1 cellular context compared by ENCODE assay signal in genomic region chr17:78417531-78417909, GRCh38.
TF ChIP-seq lines count a peak whose summit lies in the region.

No MANE protein-coding gene starts in this region.

TF ChIP-seq in GM12878, 131 proteins besides CTCF, POLR2A, EP300 and RAD21:
- no peak for TF ChIP-seq ZNF592 (IDR thresholded peaks at IDR 0.05)
- no peak for TF ChIP-seq SREBF1 (IDR thresholded peaks at IDR 0.05; ENCODE audit: low read length)
- no peak for TF ChIP-seq MEF2A (IDR thresholded peaks at IDR 0.05; ENCODE audit: insufficient read depth, low read depth, low read length)
- TF ChIP-seq GATAD2B (conservative IDR thresholded peaks at IDR 0.05; ENCODE audit: low read depth): no peak
- TF ChIP-seq ATF2 (IDR thresholded peaks at IDR 0.05; ENCODE audit: low read length): no peak
- TF ChIP-seq E2F4 (IDR thresholded peaks at IDR 0.05; ENCODE audit: low read depth, low read length): no peak
- TF ChIP-seq SPI1 (IDR thresholded peaks at IDR 0.05; ENCODE audit: borderline replicate concordance, insufficient read depth, low read depth, low read length): no peak
- TF ChIP-seq RAD51 (IDR thresholded peaks at IDR 0.05): no peak
- TF ChIP-seq ETV6 (conservative IDR thresholded peaks at IDR 0.05 in 1 of 2, IDR thresholded peaks at IDR 0.05 in 1 of 2; ENCODE audit: borderline replicate concordance in 1 of 2, low read depth in 1 of 2): no peak
- TF ChIP-seq NR2C2 (IDR thresholded peaks at IDR 0.05; ENCODE audit: borderline replicate concordance, control insufficient read depth, insufficient read length, low read depth): no peak
- TF ChIP-seq JUNB (IDR thresholded peaks at IDR 0.05): no peak
- no peak for TF ChIP-seq IRF5 (IDR thresholded peaks at IDR 0.05; ENCODE audit: borderline replicate concordance)
- TF ChIP-seq MEF2B (IDR thresholded peaks at IDR 0.05; ENCODE audit: partially characterized antibody, poor library complexity, severe bottlenecking): no peak
- TF ChIP-seq NBN (IDR thresholded peaks at IDR 0.05): no peak
- TF ChIP-seq ZNF687 (IDR thresholded peaks at IDR 0.05): no peak
- TF ChIP-seq MAX (IDR thresholded peaks at IDR 0.05; ENCODE audit: low read depth, low read length): no peak
- TF ChIP-seq ZNF217 (IDR thresholded peaks at IDR 0.05): no peak
